Comparison of ENCODE assay signal across 14 cellular contexts in the genomic region with DNA sequence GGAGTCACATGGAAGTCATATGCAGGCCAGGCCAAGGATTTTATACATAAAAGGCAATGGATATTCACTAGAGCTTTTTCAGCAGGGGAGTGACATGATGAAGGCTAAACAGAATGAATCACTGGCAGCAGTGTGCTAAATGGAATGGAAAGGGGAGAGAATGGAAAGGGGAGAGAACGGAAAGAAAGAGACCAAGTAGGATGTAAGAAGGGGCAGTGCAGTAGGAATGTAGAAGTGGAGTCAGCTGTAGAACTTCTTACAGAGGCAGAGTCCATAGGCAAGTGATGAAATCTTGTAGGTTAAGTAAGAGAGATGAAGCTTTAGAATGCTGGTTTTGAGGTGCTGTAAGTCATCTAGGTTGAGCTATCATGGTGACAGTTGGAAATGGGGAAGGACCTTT.
DNase-seq lines count a peak whose midpoint lies in the region; TF ChIP-seq lines count a peak whose summit lies in the region.
"Had no signal": no experiment of that assay in that cellular context is flagged by ENCODE, and none has a peak within 500 bp of the region (broad histone marks: within the 10 kb centered on the region; RNA-seq: fewer than 3 reads in every experiment).

No MANE protein-coding gene starts in this region.

- no peaks in the 10 kb centered on the region for H3K4me1 ChIP-seq in HEK293 (ENCODE audit: control insufficient read depth, insufficient read depth, low read length)
- H3K4me1 ChIP-seq: BLaER1 treated with 17β-estradiol and CSF1 and Interleukin-3, amounts not matched to agents 10 nM and 100 nM had no signal

- peaks cover 17% of the 10 kb centered on the region for H3K9me3 Mint-ChIP-seq in nephron progenitor cell

- DNase-seq in SKM-1 treated with dmso at 0.1 percent for 144 hours (lab: John Stamatoyannopoulos, UW; ENCODE audit: unreplicated experiment) (peak; percentile 6), SKM-1 (lab: John Stamatoyannopoulos, UW; ENCODE audit: unreplicated experiment) (no peak), MV-4-11 (lab: John Stamatoyannopoulos, UW) (peak; percentile 21), nephron progenitor cell (no peak)
- DNase-seq in activated CD8-positive, alpha-beta memory T cell treated with anti-CD3 and anti-CD28 coated beads for 24 hours = no peak
- DNase-seq: Calu3; CD8-positive, alpha-beta T cell; DND-41; EL; H9 had no signal

- no peak overlapping the region for H3K4me3 Mint-ChIP-seq in nephron progenitor cell
- H3K4me3 Mint-ChIP-seq: B cell; CD8-positive, alpha-beta T cell; H9 had no signal

- no peaks in the 10 kb centered on the region for H3K9me3 ChIP-seq in HEK293 (ENCODE audit: control insufficient read depth, insufficient read depth, low read depth, low read length)

- H3K4me3 ChIP-seq in HEK293 (ENCODE audit: low read depth, low read length) = no peak overlapping the region
- H3K4me3 ChIP-seq: BLaER1 treated with 17β-estradiol and CSF1 and Interleukin-3, amounts not matched to agents 10 nM and 100 nM; GM12878 had no signal

- no peaks in the 10 kb centered on the region for H3K4me1 Mint-ChIP-seq in nephron progenitor cell
- H3K4me1 Mint-ChIP-seq: B cell, H9 had no signal

- no peak overlapping the region for H3K27ac ChIP-seq in HEK293 (ENCODE audit: extremely low read depth, low read depth, low read length)
- H3K27ac ChIP-seq: BLaER1 treated with 17β-estradiol and CSF1 and Interleukin-3, amounts not matched to agents 10 nM and 100 nM had no signal

- H3K36me3 Mint-ChIP-seq in nephron progenitor cell (ENCODE audit: low read depth) = peaks cover 35% of the 10 kb centered on the region

- POLR2A ChIA-PET in HEK293 (lab: Yijun Ruan, JAX) = no interaction called here

- CTCF ChIA-PET in HEK293 (lab: Yijun Ruan, JAX) = interaction anchor here (1.0 kb wide), 1 partner anchor 15 kb away, joined by 5 read pairs; no protein-coding TSS in a partner anchor

- TF ChIP-seq CTCF in HEK293 (tag by site-specific recombination; IDR thresholded peaks at IDR 0.05) (no peak), nephron progenitor cell (IDR thresholded peaks at IDR 0.05) (no peak)

- H3K27ac Mint-ChIP-seq in nephron progenitor cell = peak overlapping the region; percentile 1
- H3K27ac Mint-ChIP-seq: B cell; CD8-positive, alpha-beta T cell; H9 had no signal

- no peaks in the 10 kb centered on the region for H3K27me3 Mint-ChIP-seq in nephron progenitor cell (ENCODE audit: low read depth, poor library complexity)
- H3K27me3 Mint-ChIP-seq: B cell had no signal

- peaks cover 0 to 11% of the 10 kb centered on the region in 2 experiments; a peak in 1 of 3 replicates for H3K36me3 ChIP-seq in HEK293 (ENCODE audit: control insufficient read depth in 2 of 2, insufficient read depth in 1 of 2, low read length in 2 of 2)

TF ChIP-seq in HEK293, 187 proteins besides CTCF, POLR2A, EP300 and RAD21:
- TF ChIP-seq ZNF768 (tag by site-specific recombination; IDR thresholded peaks at IDR 0.05) (no peak), ZNF133 (tag by site-specific recombination; IDR thresholded peaks at IDR 0.05) (peak; percentile 67), ZNF530 (tag by site-specific recombination; IDR thresholded peaks at IDR 0.05; ENCODE audit: low read depth) (peak; percentile 84; the same call in 1 of the 2 replicates), ZNF660 (tag by site-specific recombination; IDR thresholded peaks at IDR 0.05) (no peak), ZNF529 (tag by site-specific recombination; IDR thresholded peaks at IDR 0.05; ENCODE audit: insufficient replicate concordance) (no peak), ZBTB26 (tag by site-specific recombination; optimal IDR thresholded peaks at IDR 0.05) (no peak), ZNF404 (tag by site-specific recombination; IDR thresholded peaks at IDR 0.05) (no peak), ZNF670 (tag by site-specific recombination; IDR thresholded peaks at IDR 0.05; ENCODE audit: low read depth) (no peak), ZSCAN30 (tag by site-specific recombination; IDR thresholded peaks at IDR 0.05) (no peak), ZNF24 (tag by site-specific recombination; IDR thresholded peaks at IDR 0.05) (no peak), ZNF114 (tag by site-specific recombination; IDR thresholded peaks at IDR 0.05) (no peak), ZNF362 (tag by site-specific recombination; IDR thresholded peaks at IDR 0.05) (no peak), ZFP69B (tag by site-specific recombination; IDR thresholded peaks at IDR 0.05) (no peak), ZNF785 (tag by site-specific recombination; IDR thresholded peaks at IDR 0.05) (no peak), ZBTB20 (tag by site-specific recombination; IDR thresholded peaks at IDR 0.05) (no peak)
- TF ChIP-seq, protein P1, sequence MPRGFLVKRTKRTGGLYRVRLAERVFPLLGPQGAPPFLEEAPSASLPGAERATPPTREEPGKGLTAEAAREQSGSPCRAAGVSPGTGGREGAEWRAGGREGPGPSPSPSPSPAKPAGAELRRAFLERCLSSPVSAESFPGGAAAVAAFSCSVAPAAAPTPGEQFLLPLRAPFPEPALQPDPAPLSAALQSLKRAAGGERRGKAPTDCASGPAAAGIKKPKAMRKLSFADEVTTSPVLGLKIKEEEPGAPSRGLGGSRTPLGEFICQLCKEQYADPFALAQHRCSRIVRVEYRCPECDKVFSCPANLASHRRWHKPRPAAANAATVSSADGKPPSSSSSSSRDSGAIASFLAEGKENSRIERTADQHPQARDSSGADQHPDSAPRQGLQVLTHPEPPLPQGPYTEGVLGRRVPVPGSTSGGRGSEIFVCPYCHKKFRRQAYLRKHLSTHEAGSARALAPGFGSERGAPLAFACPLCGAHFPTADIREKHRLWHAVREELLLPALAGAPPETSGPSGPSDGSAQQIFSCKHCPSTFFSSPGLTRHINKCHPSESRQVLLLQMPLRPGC (tag by site-specific recombination; IDR thresholded peaks at IDR 0.05) = no peak
TF ChIP-seq in HEK293: peak in this region for 2.

Comparison
In these comparisons a context has a peak if more than half of its experiments do, and no peak if none do; other contexts are left out.
1. DNase-seq: peak in SKM-1 treated with dmso at 0.1 percent for 144 hours (single experiment) and MV-4-11 (single experiment); none in SKM-1 (single experiment), nephron progenitor cell (single experiment) and activated CD8-positive, alpha-beta memory T cell treated with anti-CD3 and anti-CD28 coated beads for 24 hours (single experiment).